Comparison of ENCODE assay signal across 18 cellular contexts in genomic region chr5:147796556-147797308, GRCh38. TPM values are rescaled to one million over a fixed set of nuclear protein-coding genes. Genes with fewer than 3 reads are reported as not detected.
DNase-seq lines count a peak whose midpoint lies in the region; ATAC-seq and TF ChIP-seq lines count a peak whose summit lies in the region.
"Had no signal": no experiment of that assay in that cellular context is flagged by ENCODE, and none has a peak within 500 bp of the region (broad histone marks: within the 10 kb centered on the region; RNA-seq: fewer than 3 reads in every experiment).

No MANE protein-coding gene starts in this region.

- peak; percentile 39 for ATAC-seq in foreskin keratinocyte
- no peak for ATAC-seq in stimulated activated naive B cell treated with anti-CD40 and anti-IgM and Interleukin-4, amounts not matched to agents 10 μg/mL and 1 μg/mL and 100 μg/mL, for 72 hours (replicated peaks)

- H3K9me3 ChIP-seq in mammary epithelial cell (replicated peaks; ENCODE audit: insufficient read depth, low read length), result no peaks in the 10 kb centered on the region
- H3K9me3 ChIP-seq: BLaER1, Caco-2 had no signal

- H3K36me3 ChIP-seq in mammary epithelial cell (ENCODE audit: insufficient read depth, low read length), result no peaks in the 10 kb centered on the region
- H3K36me3 ChIP-seq: BLaER1 had no signal

- no peak overlapping the region for H3K27ac Mint-ChIP-seq in stimulated activated naive B cell treated with anti-CD40 and anti-IgM and Interleukin-4, amounts not matched to agents 10 μg/mL and 1 μg/mL and 100 μg/mL, for 72 hours
- H3K27ac Mint-ChIP-seq: H9 had no signal

- no peaks in the 10 kb centered on the region for H3K79me2 ChIP-seq in mammary epithelial cell (ENCODE audit: insufficient read depth, low read length)

- peaks cover 24 to 26% of the 10 kb centered on the region in 2 donors for H3K27me3 Mint-ChIP-seq in stimulated activated naive B cell treated with anti-CD40 and anti-IgM and Interleukin-4, amounts not matched to agents 10 μg/mL and 1 μg/mL and 100 μg/mL, for 72 hours

- DNase-seq in DMS53 (lab: John Stamatoyannopoulos, UW) (peak; percentile 56), DMS53 treated with DMSO at 0.1 percent for 48 hours (lab: John Stamatoyannopoulos, UW; ENCODE audit: unreplicated experiment) (no peak), HT-29 (ENCODE audit: low spot score) (peak; percentile 43), mammary epithelial cell (peak; percentile 42), foreskin keratinocyte (peak; percentile 9 to 20), NCI-H1417 treated with DMSO at 0.1 percent for 48 hours (lab: John Stamatoyannopoulos, UW) (no peak), NCI-H226 (no peak)
- no peak for DNase-seq in stimulated activated naive B cell treated with anti-CD40 and anti-IgM and Interleukin-4, amounts not matched to agents 10 μg/mL and 1 μg/mL and 100 μg/mL, for 72 hours
- DNase-seq: Caco-2; CD8-positive, alpha-beta memory T cell; DMS 273 treated with DMSO at 0.1 percent for 48 hours; DMS79 treated with DMSO at 0.1 percent for 48 hours; EL; GOT3; H9 had no signal

- no peak overlapping the region for H2AFZ ChIP-seq in mammary epithelial cell (ENCODE audit: low read depth, low read length)

- no peaks in the 10 kb centered on the region for H3K4me1 ChIP-seq in mammary epithelial cell (ENCODE audit: insufficient read depth, low read length)
- no peaks in the 10 kb centered on the region for H3K4me1 ChIP-seq in foreskin keratinocyte
- H3K4me1 ChIP-seq: BLaER1, Caco-2 had no signal

- no TSS peak for BruUV-seq in mammary epithelial cell (replicated peaks; lab: Mats Ljungman, UMichigan)

- H3K4me1 Mint-ChIP-seq in stimulated activated naive B cell treated with anti-CD40 and anti-IgM and Interleukin-4, amounts not matched to agents 10 μg/mL and 1 μg/mL and 100 μg/mL, for 72 hours, result no peaks in the 10 kb centered on the region
- H3K4me1 Mint-ChIP-seq: CD8-positive, alpha-beta memory T cell had no signal

- TF ChIP-seq CTCF in mammary epithelial cell (conservative IDR thresholded peaks at IDR 0.05 in 1 of 2, IDR thresholded peaks at IDR 0.05 in 1 of 2; ENCODE audit: extremely low read depth in 1 of 2, insufficient read depth in 1 of 2, low read depth in 1 of 2, low read length in 2 of 2) (no peak), foreskin keratinocyte (conservative IDR thresholded peaks at IDR 0.05) (no peak)

- H3K4me2 ChIP-seq in mammary epithelial cell (ENCODE audit: insufficient read depth, low read depth, low read length), result no peak overlapping the region
- H3K4me2 ChIP-seq: BLaER1 had no signal

- peaks cover 5% of the 10 kb centered on the region for H3K27me3 ChIP-seq in mammary epithelial cell (ENCODE audit: insufficient read depth, low read length)
- no peaks in the 10 kb centered on the region for H3K27me3 ChIP-seq in foreskin keratinocyte
- H3K27me3 ChIP-seq: BLaER1 had no signal

- H3K9ac ChIP-seq in mammary epithelial cell (ENCODE audit: insufficient read depth, low read length), result no peak overlapping the region
- H3K9ac ChIP-seq: BLaER1 had no signal

- no peak overlapping the region for H3K4me3 Mint-ChIP-seq in stimulated activated naive B cell treated with anti-CD40 and anti-IgM and Interleukin-4, amounts not matched to agents 10 μg/mL and 1 μg/mL and 100 μg/mL, for 72 hours
- H3K4me3 Mint-ChIP-seq: CD8-positive, alpha-beta memory T cell; H9 had no signal

- H3K36me3 Mint-ChIP-seq in stimulated activated naive B cell treated with anti-CD40 and anti-IgM and Interleukin-4, amounts not matched to agents 10 μg/mL and 1 μg/mL and 100 μg/mL, for 72 hours, result no peaks in the 10 kb centered on the region

- dilution Hi-C loops in mammary epithelial cell (cut with HindIII; ENCODE audit: low sequenced_read_pairs), result no loop called here

- WGBS in mammary epithelial cell (ENCODE audit: low coverage, missing lambda C conversion rate), result 73% methylated on average over 6 of the region's 6 CpGs

- CTCF ChIA-PET in mammary epithelial cell (lab: Charles Lee; ENCODE audit: low non-redundant PET), result no interaction called here

- H3K9me3 Mint-ChIP-seq in stimulated activated naive B cell treated with anti-CD40 and anti-IgM and Interleukin-4, amounts not matched to agents 10 μg/mL and 1 μg/mL and 100 μg/mL, for 72 hours, result no peaks in the 10 kb centered on the region
- H3K9me3 Mint-ChIP-seq: CD8-positive, alpha-beta memory T cell; H9 had no signal

- H3K27ac ChIP-seq in mammary epithelial cell (ENCODE audit: insufficient read depth, low read depth, low read length) (no peak overlapping the region), foreskin keratinocyte (no peak overlapping the region)
- H3K27ac ChIP-seq: 22Rv1, BLaER1 had no signal

- H3K4me3 ChIP-seq in mammary epithelial cell (replicated peaks in 1 of 3; ENCODE audit: insufficient read depth in 1 of 3, low read depth in 2 of 3, low read length in 3 of 3), result no peak overlapping the region
- H3K4me3 ChIP-seq: BLaER1 had no signal

- intact Hi-C loops in mammary epithelial cell (cut with micrococcal nuclease), result no loop called here

- no peaks in the 10 kb centered on the region for H4K20me1 ChIP-seq in mammary epithelial cell (ENCODE audit: insufficient read depth, low read length)
- H4K20me1 ChIP-seq: BLaER1 had no signal

- in situ Hi-C loops in mammary epithelial cell (cut with MboI; ENCODE audit: low sequenced_read_pairs in 2 of 2), result no loop called here

RNA-seq across cellular contexts. Expression of gene JAKMIP2, which starts 14.2 kb away (rescaled TPM):
- total RNA-seq in HT-29 (2014; rRNA removed; shearing (Covaris generic)), result 0.03 and 0.26 TPM in 2 replicates
- total RNA-seq in mammary epithelial cell (under 1 TPM in 1 of 2 donors, not detected in 1; 0.83 TPM), foreskin keratinocyte (not detected in 2 replicates)
- polyA plus RNA-seq in mammary epithelial cell (0.12 TPM), foreskin keratinocyte (not detected in 2 replicates)
- polyA minus RNA-seq in mammary epithelial cell, result not detected

RNA-seq across cellular contexts. Expression of gene SPINK1, which starts 34.7 kb away (rescaled TPM):
- 21.4 and 22.5 TPM in 2 replicates for total RNA-seq in HT-29 (2014; rRNA removed; shearing (Covaris generic))
- total RNA-seq in mammary epithelial cell (not detected), foreskin keratinocyte (not detected in 2 replicates)
- polyA plus RNA-seq in mammary epithelial cell (not detected), foreskin keratinocyte (0.17 TPM in 1 of 2 replicates, not detected in the other)
- polyA minus RNA-seq in mammary epithelial cell, result not detected
- total RNA-seq: A673; CD8-positive, alpha-beta memory T cell had no signal
- polyA plus RNA-seq: CD8-positive, alpha-beta memory T cell had no signal

Comparison
In these comparisons a context has a peak if more than half of its experiments do, and no peak if none do; other contexts are left out.
1. DNase-seq: peak in DMS53 (single experiment), HT-29 (single experiment), mammary epithelial cell (single experiment) and foreskin keratinocyte (2 of 2); none in DMS53 treated with DMSO at 0.1 percent for 48 hours (single experiment), NCI-H1417 treated with DMSO at 0.1 percent for 48 hours (single experiment), stimulated activated naive B cell treated with anti-CD40 and anti-IgM and Interleukin-4, amounts not matched to agents 10 μg/mL and 1 μg/mL and 100 μg/mL, for 72 hours (single experiment) and NCI-H226 (single experiment).
2. RNA of gene SPINK1, which starts 34.7 kb away (total RNA-seq): 21.4 to 22.5 TPM in HT-29; not detected in foreskin keratinocyte and not detected in mammary epithelial cell; every median in the first group is over 10 times any median in the second.